In genomic region chr22:49536571-49537131, GRCh38 we compare ENCODE assay signal across 27 cellular contexts.
A peak's percentile ranks its signal among the peaks of the same experiment; 100 is the strongest.
DNase-seq lines count a peak whose midpoint lies in the region; ATAC-seq and TF ChIP-seq lines count a peak whose summit lies in the region.
"Had no signal": no experiment of that assay in that cellular context is flagged by ENCODE, and none has a peak within 500 bp of the region (broad histone marks: within the 10 kb centered on the region; RNA-seq: fewer than 3 reads in every experiment).

No MANE protein-coding gene starts in this region.

- H3K27me3 Mint-ChIP-seq in nephron progenitor cell (ENCODE audit: low read depth, poor library complexity) (peaks cover 8% of the 10 kb centered on the region), type B pancreatic cell (peaks cover 37% of the 10 kb centered on the region), osteocyte (ENCODE audit: unreplicated experiment) (peaks cover 22% of the 10 kb centered on the region)
- H3K27me3 Mint-ChIP-seq in activated naive CD4-positive, alpha-beta T cell treated with anti-CD3 and anti-CD28 coated beads, Interleukin-2, amount 10 ng/mL, durations not matched to agents 7 days and 5 days: no peaks in the 10 kb centered on the region
- H3K27me3 Mint-ChIP-seq: CD4-positive, alpha-beta T cell; naive B cell; stimulated activated naive CD8-positive, alpha-beta T cell treated with anti-CD3 and anti-CD28 coated beads, Interleukin-15, amount 100 ng/mL, for 72 hours had no signal

- H3K9me3 Mint-ChIP-seq in nephron progenitor cell (no peaks in the 10 kb centered on the region), type B pancreatic cell (no peaks in the 10 kb centered on the region), osteocyte (ENCODE audit: unreplicated experiment) (no peaks in the 10 kb centered on the region)
- H3K9me3 Mint-ChIP-seq in activated naive CD4-positive, alpha-beta T cell treated with anti-CD3 and anti-CD28 coated beads, Interleukin-2, amount 10 ng/mL, durations not matched to agents 7 days and 5 days: no peaks in the 10 kb centered on the region
- H3K9me3 Mint-ChIP-seq: CD4-positive, alpha-beta T cell; naive B cell; stimulated activated naive CD8-positive, alpha-beta T cell treated with anti-CD3 and anti-CD28 coated beads, Interleukin-15, amount 100 ng/mL, for 72 hours had no signal

- no peaks in the 10 kb centered on the region for H3K36me3 ChIP-seq in iPS-15b (ENCODE audit: control insufficient read depth, insufficient read depth, low read length)
- H3K36me3 ChIP-seq: breast epithelium, colonic mucosa, Peyer's patch, right lobe of liver, tibial nerve had no signal

- H3K4me1 ChIP-seq in iPS-15b (ENCODE audit: control insufficient read depth, insufficient read depth, low read length): peaks cover 12% of the 10 kb centered on the region
- H3K4me1 ChIP-seq: breast epithelium, colonic mucosa, parathyroid adenoma, Peyer's patch, right lobe of liver, tibial nerve had no signal

- peak overlapping the region; percentile 31 for H3K4me3 ChIP-seq in iPS-15b (ENCODE audit: low read depth, low read length)
- H3K4me3 ChIP-seq: breast epithelium, colonic mucosa, Peyer's patch, right lobe of liver, tibial nerve had no signal

- H3K27me3 ChIP-seq in iPS-15b (ENCODE audit: control insufficient read depth, insufficient read depth, low read length): no peaks in the 10 kb centered on the region
- H3K27me3 ChIP-seq: colonic mucosa, Peyer's patch, right lobe of liver, tibial nerve had no signal

- H3K4me1 Mint-ChIP-seq in nephron progenitor cell (peaks cover 49% of the 10 kb centered on the region), type B pancreatic cell (ENCODE audit: unreplicated experiment) (peaks cover 16% of the 10 kb centered on the region), osteocyte (ENCODE audit: unreplicated experiment) (no peaks in the 10 kb centered on the region)
- H3K4me1 Mint-ChIP-seq in activated naive CD4-positive, alpha-beta T cell treated with anti-CD3 and anti-CD28 coated beads, Interleukin-2, amount 10 ng/mL, durations not matched to agents 7 days and 5 days: no peaks in the 10 kb centered on the region
- H3K4me1 Mint-ChIP-seq: stimulated activated naive CD8-positive, alpha-beta T cell treated with anti-CD3 and anti-CD28 coated beads, Interleukin-15, amount 100 ng/mL, for 72 hours had no signal

- H3K4me3 Mint-ChIP-seq in nephron progenitor cell (peak overlapping the region; percentile 49), type B pancreatic cell (peak overlapping the region; percentile 34), osteocyte (ENCODE audit: unreplicated experiment) (no peak overlapping the region)
- no peak overlapping the region for H3K4me3 Mint-ChIP-seq in activated naive CD4-positive, alpha-beta T cell treated with anti-CD3 and anti-CD28 coated beads, Interleukin-2, amount 10 ng/mL, durations not matched to agents 7 days and 5 days
- H3K4me3 Mint-ChIP-seq: activated CD8-positive, alpha-beta T cell treated with anti-CD3 and anti-CD28 coated beads, Interleukin-2, amount 10 ng/mL, durations not matched to agents 7 days and 5 days; CD4-positive, alpha-beta T cell; naive B cell; stimulated activated naive CD8-positive, alpha-beta T cell treated with anti-CD3 and anti-CD28 coated beads, Interleukin-15, amount 100 ng/mL, for 72 hours had no signal

- no peak for TF ChIP-seq CTCF in nephron progenitor cell (IDR thresholded peaks at IDR 0.05)
- no peak for TF ChIP-seq CTCF in type B pancreatic cell (conservative IDR thresholded peaks at IDR 0.05)
- no peak for TF ChIP-seq CTCF in osteocyte (IDR thresholded peaks at IDR 0.05)

- no peak for ATAC-seq in GM19351 (IDR thresholded peaks at IDR 0.05; ENCODE audit: unreplicated experiment)
- ATAC-seq: activated CD8-positive, alpha-beta T cell treated with anti-CD3 and anti-CD28 coated beads, Interleukin-2, amount 10 ng/mL, durations not matched to agents 7 days and 5 days; right lobe of liver; stimulated activated naive CD8-positive, alpha-beta T cell treated with anti-CD3 and anti-CD28 coated beads, Interleukin-15, amount 100 ng/mL, for 72 hours had no signal

- H3K36me3 Mint-ChIP-seq in nephron progenitor cell (ENCODE audit: low read depth) (no peaks in the 10 kb centered on the region), type B pancreatic cell (peaks cover 4% of the 10 kb centered on the region), osteocyte (ENCODE audit: unreplicated experiment) (no peaks in the 10 kb centered on the region)
- no peaks in the 10 kb centered on the region for H3K36me3 Mint-ChIP-seq in activated naive CD4-positive, alpha-beta T cell treated with anti-CD3 and anti-CD28 coated beads, Interleukin-2, amount 10 ng/mL, durations not matched to agents 7 days and 5 days
- H3K36me3 Mint-ChIP-seq: naive B cell had no signal

- no peaks in the 10 kb centered on the region for H3K9me3 ChIP-seq in iPS-15b (ENCODE audit: control insufficient read depth, insufficient read depth, low read length)
- H3K9me3 ChIP-seq: breast epithelium, colonic mucosa, Peyer's patch, right lobe of liver had no signal

- H3K9ac ChIP-seq in iPS-15b (ENCODE audit: low read depth, low read length): peak overlapping the region; percentile 26
- H3K9ac ChIP-seq: KMS-11, parathyroid adenoma had no signal

- CTCF ChIA-PET in activated naive CD4-positive, alpha-beta T cell treated with anti-CD3 and anti-CD28 coated beads, Interleukin-2, amount 10 ng/mL, durations not matched to agents 7 days and 5 days (lab: Charles Lee): no interaction called here

- peak; percentile 37 for DNase-seq in activated effector memory CD4-positive, alpha-beta T cell treated with anti-CD3 and anti-CD28 coated beads, Interleukin-2, amount 50 U/mL, for 16 hours
- DNase-seq in activated effector memory CD4-positive, alpha-beta T cell treated with Interleukin-2 at 50 U/mL for 16 hours: no peak
- DNase-seq in nephron progenitor cell (no peak), type B pancreatic cell (ENCODE audit: extremely low spot score, unreplicated experiment) (no peak), osteocyte (ENCODE audit: extremely low spot score, unreplicated experiment) (no peak)
- DNase-seq in activated naive CD4-positive, alpha-beta T cell treated with anti-CD3 and anti-CD28 coated beads, Interleukin-2, amount 10 ng/mL, durations not matched to agents 7 days and 5 days: no peak
- DNase-seq: 8988T; activated CD8-positive, alpha-beta T cell treated with anti-CD3 and anti-CD28 coated beads, Interleukin-2, amount 10 ng/mL, durations not matched to agents 7 days and 5 days; amniotic stem cell; CD4-positive, alpha-beta T cell; colonic mucosa; EL; hypothalamus; mammary epithelial cell; naive B cell; NCI-H1694; NCI-H2171 treated with DMSO at 0.1 percent for 48 hours; NCI-H524 treated with DMSO at 0.1 percent for 48 hours; right lobe of liver; stimulated activated naive CD8-positive, alpha-beta T cell treated with anti-CD3 and anti-CD28 coated beads, Interleukin-15, amount 100 ng/mL, for 72 hours had no signal

- H3K27ac Mint-ChIP-seq in nephron progenitor cell (peak overlapping the region; percentile 77), type B pancreatic cell (peak overlapping the region; percentile 51), osteocyte (ENCODE audit: unreplicated experiment) (no peak overlapping the region)
- no peak overlapping the region for H3K27ac Mint-ChIP-seq in activated naive CD4-positive, alpha-beta T cell treated with anti-CD3 and anti-CD28 coated beads, Interleukin-2, amount 10 ng/mL, durations not matched to agents 7 days and 5 days
- H3K27ac Mint-ChIP-seq: activated CD8-positive, alpha-beta T cell treated with anti-CD3 and anti-CD28 coated beads, Interleukin-2, amount 10 ng/mL, durations not matched to agents 7 days and 5 days; CD4-positive, alpha-beta T cell had no signal

Comparison
In these comparisons a context has a peak if more than half of its experiments do, and no peak if none do; other contexts are left out.
1. H3K27ac Mint-ChIP-seq: peak in nephron progenitor cell (single experiment) and type B pancreatic cell (single experiment); none in activated naive CD4-positive, alpha-beta T cell treated with anti-CD3 and anti-CD28 coated beads, Interleukin-2, amount 10 ng/mL, durations not matched to agents 7 days and 5 days (single experiment) and osteocyte (single experiment).
2. H3K4me3 Mint-ChIP-seq: peak in nephron progenitor cell (single experiment) and type B pancreatic cell (single experiment); none in activated naive CD4-positive, alpha-beta T cell treated with anti-CD3 and anti-CD28 coated beads, Interleukin-2, amount 10 ng/mL, durations not matched to agents 7 days and 5 days (single experiment) and osteocyte (single experiment).